28 cellular contexts compared by ENCODE assay signal in the genomic region with DNA sequence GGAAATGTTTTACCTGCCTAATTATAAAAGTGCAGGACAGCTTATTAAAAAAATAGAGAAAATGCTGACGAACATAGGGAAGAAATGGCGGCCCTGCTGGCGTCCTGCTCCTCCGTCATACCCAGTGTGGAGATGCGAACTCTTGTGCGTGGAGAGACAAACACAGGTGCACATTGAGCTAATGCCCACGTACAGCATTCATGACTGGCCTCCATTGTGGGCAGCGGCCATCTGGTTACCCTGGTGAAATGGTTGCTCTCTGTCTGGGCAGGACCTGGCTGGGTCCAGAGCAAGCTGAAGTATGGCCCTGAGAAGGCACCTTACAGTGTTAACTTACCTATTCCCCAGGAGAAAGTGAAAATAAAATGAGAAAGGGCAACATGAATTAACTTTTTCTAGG. TPM values are rescaled to one million over a fixed set of nuclear protein-coding genes. Genes with fewer than 3 reads are reported as not detected.
DNase-seq lines count a peak whose midpoint lies in the region; ATAC-seq and TF ChIP-seq lines count a peak whose summit lies in the region.
"Had no signal": no experiment of that assay in that cellular context is flagged by ENCODE, and none has a peak within 500 bp of the region (broad histone marks: within the 10 kb centered on the region; RNA-seq: fewer than 3 reads in every experiment).

No MANE protein-coding gene starts in this region.

- intact Hi-C loops in esophagus muscularis mucosa (cut with DNase I): no loop called here
- intact Hi-C loops in upper lobe of right lung (cut with DNase I): no loop called here

- no peak overlapping the region for H2AK5ac ChIP-seq in neuronal stem cell (ENCODE audit: low read depth, low read length)

- TF ChIP-seq POLR2A in esophagus muscularis mucosa (IDR thresholded peaks at IDR 0.05; ENCODE audit: low read depth): no peak

- H2BK120ac ChIP-seq in neuronal stem cell (ENCODE audit: low read depth, low read length): no peak overlapping the region

- H3K27me3 Mint-ChIP-seq in activated T-cell treated with anti-CD3 and anti-CD28 coated beads, Interleukin-2, amount 50 U/mL, for 24 hours: no peaks in the 10 kb centered on the region

- WGBS in esophagus muscularis mucosa: 81% methylated on average over 8 of the region's 8 CpGs
- WGBS in neuronal stem cell (ENCODE audit: extremely low coverage in 2 of 2, insufficient read length in 2 of 2, insufficient replicate concordance in 1 of 2), 2 donors: no CpG with 5 or more reads among the region's 8 CpGs

- no peak overlapping the region for H3K4ac ChIP-seq in neuronal stem cell (ENCODE audit: low read length)

- no peak overlapping the region for H3K4me3 ChIP-seq in esophagus muscularis mucosa
- H3K4me3 ChIP-seq in neuronal stem cell (ENCODE audit: low read length in 2 of 2): no peak overlapping the region
- no peak overlapping the region for H3K4me3 ChIP-seq in upper lobe of right lung
- H3K4me3 ChIP-seq: BLaER1, GM12878 had no signal

- H3K27ac Mint-ChIP-seq in activated T-cell treated with anti-CD3 and anti-CD28 coated beads, Interleukin-2, amount 50 U/mL, for 24 hours: no peak overlapping the region
- H3K27ac Mint-ChIP-seq: CD14-positive monocyte; CD4-positive, alpha-beta memory T cell; CD4-positive, CD25-positive, alpha-beta regulatory T cell had no signal

- no peaks in the 10 kb centered on the region for H3K9me3 ChIP-seq in esophagus muscularis mucosa
- no peaks in the 10 kb centered on the region for H3K9me3 ChIP-seq in neuronal stem cell (replicated peaks in 1 of 2; ENCODE audit: control insufficient read depth in 2 of 2, insufficient read depth in 1 of 2, low read depth in 1 of 2, low read length in 2 of 2)
- H3K9me3 ChIP-seq in upper lobe of right lung: no peaks in the 10 kb centered on the region
- H3K9me3 ChIP-seq: BE2C, BLaER1 had no signal

- H3K4me2 ChIP-seq in neuronal stem cell (ENCODE audit: insufficient read depth, low read length, poor library complexity, severe bottlenecking): no peak overlapping the region
- H3K4me2 ChIP-seq: BLaER1 had no signal

- H4K8ac ChIP-seq in neuronal stem cell (ENCODE audit: low read depth, low read length): no peak overlapping the region

- H3K36me3 Mint-ChIP-seq in activated T-cell treated with anti-CD3 and anti-CD28 coated beads, Interleukin-2, amount 50 U/mL, for 24 hours (ENCODE audit: low read depth): no peaks in the 10 kb centered on the region
- H3K36me3 Mint-ChIP-seq: CD14-positive monocyte; CD4-positive, alpha-beta memory T cell; CD4-positive, CD25-positive, alpha-beta regulatory T cell; CD8-positive, alpha-beta memory T cell had no signal

- DNase-seq in esophagus muscularis mucosa (ENCODE audit: extremely low spot score) (peak; percentile 62), neuronal stem cell (ENCODE audit: low spot score) (no peak), upper lobe of right lung (peak; percentile 31), SK-N-DZ (ENCODE audit: low spot score) (no peak)
- no peak for DNase-seq in activated T-cell treated with anti-CD3 and anti-CD28 coated beads, Interleukin-2, amount 50 U/mL, for 24 hours
- DNase-seq: 8988T; ACHN; BE2C; C1 segment of cervical spinal cord; CD4-positive, alpha-beta memory T cell; CD4-positive, CD25-positive, alpha-beta regulatory T cell; CD8-positive, alpha-beta memory T cell; COR-L47; DMS 273 treated with DMSO at 0.1 percent for 48 hours; DMS153; DMS53; DMS79; DND-41; EL; GDM1 had no signal

- H2AFZ ChIP-seq in neuronal stem cell (ENCODE audit: low read length): no peak overlapping the region

- TF ChIP-seq CTCF in esophagus muscularis mucosa (IDR thresholded peaks at IDR 0.05) (no peak), upper lobe of right lung (IDR thresholded peaks at IDR 0.05) (no peak)

- peak overlapping the region; percentile 33 for H3K18ac ChIP-seq in neuronal stem cell (ENCODE audit: low read length)

- ATAC-seq in upper lobe of right lung (no peak), GM19328 (IDR thresholded peaks at IDR 0.05; ENCODE audit: unreplicated experiment) (no peak)
- ATAC-seq: GM12878 had no signal

- H3K14ac ChIP-seq in neuronal stem cell (ENCODE audit: low read length): no peak overlapping the region

- no peak overlapping the region for H2BK12ac ChIP-seq in neuronal stem cell (ENCODE audit: low read length)

- no peak overlapping the region for H3K4me3 Mint-ChIP-seq in activated T-cell treated with anti-CD3 and anti-CD28 coated beads, Interleukin-2, amount 50 U/mL, for 24 hours
- H3K4me3 Mint-ChIP-seq: CD14-positive monocyte; CD4-positive, alpha-beta memory T cell; CD4-positive, CD25-positive, alpha-beta regulatory T cell; CD8-positive, alpha-beta memory T cell had no signal

- no peak overlapping the region for H2BK15ac ChIP-seq in neuronal stem cell (ENCODE audit: low read length)

- H3K36me3 ChIP-seq in esophagus muscularis mucosa (no peaks in the 10 kb centered on the region), neuronal stem cell (replicated peaks in 1 of 2; ENCODE audit: control insufficient read depth in 2 of 2, insufficient read depth in 2 of 2, low read length in 2 of 2) (no peaks in the 10 kb centered on the region), upper lobe of right lung (no peaks in the 10 kb centered on the region)
- H3K36me3 ChIP-seq: BE2C, BLaER1 had no signal

- no peaks in the 10 kb centered on the region for H3K4me1 Mint-ChIP-seq in activated T-cell treated with anti-CD3 and anti-CD28 coated beads, Interleukin-2, amount 50 U/mL, for 24 hours (ENCODE audit: low read depth)
- H3K4me1 Mint-ChIP-seq: CD14-positive monocyte; CD4-positive, alpha-beta memory T cell; CD4-positive, CD25-positive, alpha-beta regulatory T cell; CD8-positive, alpha-beta memory T cell had no signal

- H3K79me1 ChIP-seq in neuronal stem cell (ENCODE audit: low read depth, low read length): no peaks in the 10 kb centered on the region

- H3K9ac ChIP-seq in neuronal stem cell (ENCODE audit: low read depth, low read length, poor library complexity): no peak overlapping the region
- H3K9ac ChIP-seq: BLaER1 had no signal

- H3K27me3 ChIP-seq in esophagus muscularis mucosa (peaks cover 0 to 10% (median 0%) of the 10 kb centered on the region in 4 donors), neuronal stem cell (ENCODE audit: control insufficient read depth in 3 of 3, insufficient read depth in 3 of 3, low read depth in 1 of 3, low read length in 3 of 3) (peaks cover 0 to 3% (median 0%) of the 10 kb centered on the region in 3 experiments), upper lobe of right lung (no peaks in the 10 kb centered on the region)
- H3K27me3 ChIP-seq: BE2C, BLaER1 had no signal

- H4K91ac ChIP-seq in neuronal stem cell (ENCODE audit: low read depth, low read length, poor library complexity): no peak overlapping the region

- no peaks in the 10 kb centered on the region for H3K4me1 ChIP-seq in esophagus muscularis mucosa
- H3K4me1 ChIP-seq in neuronal stem cell (ENCODE audit: control insufficient read depth in 2 of 2, insufficient read depth in 1 of 2, low read depth in 1 of 2, low read length in 2 of 2): no peaks in the 10 kb centered on the region
- no peaks in the 10 kb centered on the region for H3K4me1 ChIP-seq in upper lobe of right lung
- H3K4me1 ChIP-seq: BE2C had no signal

- peak overlapping the region; percentile 76 for H3K23ac ChIP-seq in neuronal stem cell (ENCODE audit: low read depth, low read length, poor library complexity)

- no peak overlapping the region for H2BK5ac ChIP-seq in neuronal stem cell (ENCODE audit: low read length)

- no peaks in the 10 kb centered on the region for H3K9me3 Mint-ChIP-seq in activated T-cell treated with anti-CD3 and anti-CD28 coated beads, Interleukin-2, amount 50 U/mL, for 24 hours
- H3K9me3 Mint-ChIP-seq: CD4-positive, alpha-beta memory T cell; CD8-positive, alpha-beta memory T cell had no signal

- no peak overlapping the region for H3K27ac ChIP-seq in esophagus muscularis mucosa (replicated peaks in 1 of 4)
- H3K27ac ChIP-seq in neuronal stem cell (replicated peaks; ENCODE audit: low read length): no peak overlapping the region
- no peak overlapping the region for H3K27ac ChIP-seq in upper lobe of right lung
- H3K27ac ChIP-seq: BLaER1 had no signal

- TF ChIP-seq EP300 in esophagus muscularis mucosa (IDR thresholded peaks at IDR 0.05): no peak

RNA-seq across cellular contexts. Expression of a gene that starts 16.4 kb away (rescaled TPM):
- total RNA-seq in esophagus muscularis mucosa: not detected
- not detected for polyA plus RNA-seq in neuronal stem cell (2013, experiment 1 of 2)
- polyA plus RNA-seq in neuronal stem cell (2013, experiment 2 of 2): 0.08 TPM
- total RNA-seq in upper lobe of right lung: not detected
- 0.15 TPM in 1 of 2 replicates, not detected in the other for polyA plus RNA-seq in SK-N-DZ (2014; cell fraction: cytosol; rRNA removed)
- polyA plus RNA-seq in SK-N-DZ (2014; cell fraction: nucleus; rRNA removed): 0.21 and 0.38 TPM in 2 replicates
- total RNA-seq: A673; CD4-positive, alpha-beta memory T cell; CD4-positive, CD25-positive, alpha-beta regulatory T cell; CD8-positive, alpha-beta memory T cell; G401; GM12878 had no signal
- polyA plus RNA-seq: AG04450; CD14-positive monocyte; CD4-positive, alpha-beta memory T cell; CD4-positive, CD25-positive, alpha-beta regulatory T cell; CD8-positive, alpha-beta memory T cell had no signal

RNA-seq across cellular contexts. Expression of a gene that starts 28.9 kb away (rescaled TPM):
- total RNA-seq in esophagus muscularis mucosa (under 1 TPM in 1 of 4 donors, not detected in 3; 0.83 TPM), upper lobe of right lung (not detected)
- not detected for polyA plus RNA-seq in neuronal stem cell (2013, experiment 1 of 2)
- polyA plus RNA-seq in neuronal stem cell (2013, experiment 2 of 2): not detected
- polyA plus RNA-seq in SK-N-DZ (2014; cell fraction: cytosol; rRNA removed): not detected in 2 replicates
- polyA plus RNA-seq in SK-N-DZ (2014; cell fraction: nucleus; rRNA removed): not detected in 2 replicates
- total RNA-seq: CD4-positive, alpha-beta memory T cell; CD4-positive, CD25-positive, alpha-beta regulatory T cell; CD8-positive, alpha-beta memory T cell; Daoy; G401; GM12878 had no signal
- polyA plus RNA-seq: AG04450; CD14-positive monocyte; CD4-positive, alpha-beta memory T cell; CD4-positive, CD25-positive, alpha-beta regulatory T cell; CD8-positive, alpha-beta memory T cell; GM12878 had no signal

Comparison
In these comparisons a context has a peak if more than half of its experiments do, and no peak if none do; other contexts are left out.
1. DNase-seq: peak in esophagus muscularis mucosa (single experiment) and upper lobe of right lung (single experiment); none in neuronal stem cell (single experiment), activated T-cell treated with anti-CD3 and anti-CD28 coated beads, Interleukin-2, amount 50 U/mL, for 24 hours (single experiment) and SK-N-DZ (single experiment).